8 cellular contexts compared by ENCODE assay signal in the genomic region with DNA sequence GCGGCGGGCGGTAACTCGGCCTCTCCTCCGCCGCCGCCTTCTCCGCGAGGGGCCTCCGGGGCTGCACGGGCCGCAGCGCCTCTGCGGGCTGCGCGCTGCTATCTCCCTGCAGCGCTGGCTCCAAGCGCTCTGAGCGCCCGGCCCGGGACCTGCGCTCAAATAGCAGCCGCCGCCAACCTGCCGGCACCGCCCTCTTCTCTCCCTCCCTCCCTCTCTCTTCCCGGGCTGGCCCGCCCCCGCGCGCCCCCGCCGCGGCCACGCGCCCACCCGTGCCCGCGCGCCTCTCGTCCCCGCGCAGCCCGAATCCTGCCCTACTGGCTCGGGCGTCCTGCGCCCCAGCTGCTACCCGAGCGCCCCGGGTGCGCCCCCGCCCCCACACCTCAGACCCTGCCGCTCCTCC. TPM values are rescaled to one million over a fixed set of nuclear protein-coding genes. Genes with fewer than 3 reads are reported as not detected.
A peak's percentile ranks its signal among the peaks of the same experiment; 100 is the strongest.
DNase-seq lines count a peak whose midpoint lies in the region; ATAC-seq and TF ChIP-seq lines count a peak whose summit lies in the region.

Gene CACNA2D2 (minus strand): TSS at position 131 of the 400 bp plus-strand sequence. CDS start 211 bp downstream, outside the sequence.

- no peak for TF ChIP-seq CTCF in NB4 (IDR thresholded peaks at IDR 0.05; ENCODE audit: low read depth, low read length)
- no peak for TF ChIP-seq CTCF in epithelial cell of esophagus (IDR thresholded peaks at IDR 0.05; ENCODE audit: insufficient read depth, low read depth, low read length, missing control alignments)
- no peak for TF ChIP-seq CTCF in natural killer cell (IDR thresholded peaks at IDR 0.05)

- DNase-seq in Caki2 (ENCODE audit: low read depth) (peak; percentile 41), NB4 (ENCODE audit: low read depth) (peak; percentile 17), epithelial cell of esophagus (ENCODE audit: low read depth) (peak; percentile 50), natural killer cell (peak; percentile 83)
- DNase-seq in activated CD8-positive, alpha-beta memory T cell treated with anti-CD3 and anti-CD28 coated beads, Interleukin-2, amount 50 U/mL, for 1 hour (ENCODE audit: extremely low read depth), result peak; percentile 16

- no peaks in the 10 kb centered on the region for H3K9me3 Mint-ChIP-seq in natural killer cell
- H3K9me3 Mint-ChIP-seq in stimulated activated memory B cell treated with anti-CD40 and anti-IgM and Interleukin-4, amounts not matched to agents 10 μg/mL and 1 μg/mL and 100 μg/mL, for 72 hours, result no peaks in the 10 kb centered on the region

- no peaks in the 10 kb centered on the region for H3K36me3 Mint-ChIP-seq in natural killer cell
- no peaks in the 10 kb centered on the region for H3K36me3 Mint-ChIP-seq in stimulated activated memory B cell treated with anti-CD40 and anti-IgM and Interleukin-4, amounts not matched to agents 10 μg/mL and 1 μg/mL and 100 μg/mL, for 72 hours

- TF ChIP-seq POLR2A in NB4 (IDR thresholded peaks at IDR 0.05; ENCODE audit: extremely low read depth, insufficient read length), result no peak

- intact Hi-C loops in natural killer cell (cut with micrococcal nuclease), result loop anchor here (5.0 kb wide), 1 partner anchor 66 kb away; no protein-coding TSS in a partner anchor

- H3K27ac Mint-ChIP-seq in natural killer cell, result peak within 1 kb of the TSS in 1 of 2 donors; percentile 71
- H3K27ac Mint-ChIP-seq in stimulated activated memory B cell treated with anti-CD40 and anti-IgM and Interleukin-4, amounts not matched to agents 10 μg/mL and 1 μg/mL and 100 μg/mL, for 72 hours, result no peak within 1 kb of the TSS

- ATAC-seq in natural killer cell (peak; percentile 91 to 92 (median 92)), HG02973 (IDR thresholded peaks at IDR 0.05; ENCODE audit: unreplicated experiment) (no peak), HG03565 (IDR thresholded peaks at IDR 0.05; ENCODE audit: unreplicated experiment) (no peak)
- peak; percentile 72 for ATAC-seq in stimulated activated memory B cell treated with anti-CD40 and anti-IgM and Interleukin-4, amounts not matched to agents 10 μg/mL and 1 μg/mL and 100 μg/mL, for 72 hours

- peak within 1 kb of the TSS; percentile 84 for H3K4me3 Mint-ChIP-seq in natural killer cell
- H3K4me3 Mint-ChIP-seq in stimulated activated memory B cell treated with anti-CD40 and anti-IgM and Interleukin-4, amounts not matched to agents 10 μg/mL and 1 μg/mL and 100 μg/mL, for 72 hours, result peak within 1 kb of the TSS; percentile 61

- no peak within 1 kb of the TSS for H3K4me3 ChIP-seq in NB4 (ENCODE audit: low read depth, low read length)
- no peak within 1 kb of the TSS for H3K4me3 ChIP-seq in epithelial cell of esophagus (ENCODE audit: low read length)

- in situ Hi-C loops in Caki2 (cut with HindIII; ENCODE audit: low pct_unique_long_range_greater_than_20kb, low sequenced_read_pairs), result no loop called here

- H3K4me1 Mint-ChIP-seq in natural killer cell, result peaks cover 19 to 43% of the 10 kb centered on the region in 2 donors
- peaks cover 7% of the 10 kb centered on the region for H3K4me1 Mint-ChIP-seq in stimulated activated memory B cell treated with anti-CD40 and anti-IgM and Interleukin-4, amounts not matched to agents 10 μg/mL and 1 μg/mL and 100 μg/mL, for 72 hours

- peaks cover 0 to 2% of the 10 kb centered on the region in 2 donors for H3K27me3 Mint-ChIP-seq in natural killer cell (ENCODE audit: low read depth in 2 of 2)
- peaks cover 46% of the 10 kb centered on the region for H3K27me3 Mint-ChIP-seq in stimulated activated memory B cell treated with anti-CD40 and anti-IgM and Interleukin-4, amounts not matched to agents 10 μg/mL and 1 μg/mL and 100 μg/mL, for 72 hours

RNA-seq across cellular contexts. Expression of gene CACNA2D2, which starts in this region (rescaled TPM):
- 0.03 TPM in 2 replicates for total RNA-seq in Caki2 (2014; rRNA removed; shearing (Covaris generic); ENCODE audit: low replicate concordance)
- 10 to 100 TPM; 36.5 to 56.4 (median 43.8) TPM for total RNA-seq in natural killer cell

Comparison
In these comparisons a context has a peak if more than half of its experiments do, and no peak if none do; other contexts are left out.
1. RNA of gene CACNA2D2 (total RNA-seq): 36.5 to 56.4 TPM in natural killer cell; 0.03 TPM in Caki2; every median in the first group is over 10 times any median in the second.
2. Peak in DNase-seq in Caki2; RNA of the gene not detected or under 1 TPM.
3. DNase-seq: peak in every context shown above with its lines; median percentile 83 in natural killer cell; 50 in epithelial cell of esophagus; 41 in Caki2; 17 in NB4; 16 in activated CD8-positive, alpha-beta memory T cell treated with anti-CD3 and anti-CD28 coated beads, Interleukin-2, amount 50 U/mL, for 1 hour.
4. ATAC-seq: peak in natural killer cell (3 of 3) and stimulated activated memory B cell treated with anti-CD40 and anti-IgM and Interleukin-4, amounts not matched to agents 10 μg/mL and 1 μg/mL and 100 μg/mL, for 72 hours (single experiment); none in HG02973 (single experiment) and HG03565 (single experiment).